ENCODE assay signal across 19 cellular contexts in the genomic region with DNA sequence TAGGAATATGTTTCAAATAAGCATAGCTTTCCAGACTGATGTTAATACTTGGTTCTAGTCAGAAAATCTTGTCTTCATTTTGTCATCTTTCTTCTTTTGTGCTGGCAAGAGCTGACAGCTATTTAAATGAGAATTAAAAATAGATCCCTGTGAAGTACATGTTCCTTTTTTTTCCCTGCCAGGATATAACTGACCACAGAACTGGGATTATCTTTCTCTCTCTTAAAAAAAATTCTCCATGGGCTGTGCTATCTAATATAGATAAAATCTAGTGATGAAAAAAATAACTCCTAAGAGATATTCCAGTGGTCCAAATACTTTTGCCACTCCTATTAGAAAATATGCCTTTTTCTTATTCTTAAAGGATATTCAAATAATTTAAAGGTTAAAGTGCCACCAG.
DNase-seq lines count a peak whose midpoint lies in the region; ATAC-seq and TF ChIP-seq lines count a peak whose summit lies in the region.
"Had no signal": no experiment of that assay in that cellular context is flagged by ENCODE, and none has a peak within 500 bp of the region (broad histone marks: within the 10 kb centered on the region; RNA-seq: fewer than 3 reads in every experiment).

No MANE protein-coding gene starts in this region.

- in situ Hi-C loops in GM13976 (cut with MboI; ENCODE audit: low sequenced_read_pairs, unreplicated experiment): no loop called here

- H3K27ac ChIP-seq in right atrium auricular region (peak overlapping the region; percentile 73 to 88), right cardiac atrium (ENCODE audit: low read length) (no peak overlapping the region), dorsolateral prefrontal cortex (peak overlapping the region in 50 of 59 donors; percentile 3 to 97 (median 72)), sigmoid colon (peak overlapping the region; percentile 23 to 85 (median 76)), upper lobe of right lung (no peak overlapping the region)
- H3K27ac ChIP-seq: A549, GM23248 had no signal

- no peaks in the 10 kb centered on the region for H3K36me3 ChIP-seq in right atrium auricular region
- no peaks in the 10 kb centered on the region for H3K36me3 ChIP-seq in sigmoid colon
- no peaks in the 10 kb centered on the region for H3K36me3 ChIP-seq in upper lobe of right lung

- no peak for TF ChIP-seq POLR2A in sigmoid colon (IDR thresholded peaks at IDR 0.05)

- H3K4me3 ChIP-seq in right atrium auricular region: no peak overlapping the region
- H3K4me3 ChIP-seq in right cardiac atrium (ENCODE audit: low read length): no peak overlapping the region
- H3K4me3 ChIP-seq in dorsolateral prefrontal cortex: no peak overlapping the region
- H3K4me3 ChIP-seq in sigmoid colon: no peak overlapping the region
- H3K4me3 ChIP-seq in upper lobe of right lung: no peak overlapping the region
- H3K4me3 ChIP-seq: A549, GM23248 had no signal

- H3K4me1 ChIP-seq in right atrium auricular region (peaks cover 0 to 33% of the 10 kb centered on the region in 2 donors), right cardiac atrium (ENCODE audit: control insufficient read depth, insufficient read depth, low read length) (no peaks in the 10 kb centered on the region), sigmoid colon (peaks cover 0 to 49% (median 29%) of the 10 kb centered on the region in 4 donors), upper lobe of right lung (no peaks in the 10 kb centered on the region)
- H3K4me1 ChIP-seq: A549 had no signal

- TF ChIP-seq CTCF in right atrium auricular region (IDR thresholded peaks at IDR 0.05) (no peak), dorsolateral prefrontal cortex (IDR thresholded peaks at IDR 0.05 in 54 of 56, conservative IDR thresholded peaks at IDR 0.05 in 2 of 56; ENCODE audit: low read depth in 1 of 56, partially characterized antibody in 56 of 56) (no peak), sigmoid colon (IDR thresholded peaks at IDR 0.05) (no peak), GM13976 (IDR thresholded peaks at IDR 0.05; ENCODE audit: borderline replicate concordance, control extremely low read depth, extremely low read depth, insufficient read depth, missing control alignments) (no peak), upper lobe of right lung (IDR thresholded peaks at IDR 0.05) (no peak)

- no peaks in the 10 kb centered on the region for H3K27me3 ChIP-seq in right atrium auricular region
- no peaks in the 10 kb centered on the region for H3K27me3 ChIP-seq in right cardiac atrium (ENCODE audit: control insufficient read depth, insufficient read depth)
- no peaks in the 10 kb centered on the region for H3K27me3 ChIP-seq in dorsolateral prefrontal cortex
- no peaks in the 10 kb centered on the region for H3K27me3 ChIP-seq in sigmoid colon
- no peaks in the 10 kb centered on the region for H3K27me3 ChIP-seq in upper lobe of right lung

- H3K9me3 ChIP-seq in right atrium auricular region (no peaks in the 10 kb centered on the region), right cardiac atrium (ENCODE audit: control insufficient read depth, low read length) (no peaks in the 10 kb centered on the region), sigmoid colon (no peaks in the 10 kb centered on the region), upper lobe of right lung (no peaks in the 10 kb centered on the region)
- H3K9me3 ChIP-seq: A549 had no signal

- intact Hi-C loops in right cardiac atrium (cut with DNase I) (no loop called here), dorsolateral prefrontal cortex (cut with DNase I) (no loop called here), sigmoid colon (cut with DNase I) (no loop called here), upper lobe of right lung (cut with DNase I) (no loop called here)

- no peak for DNase-seq in right atrium auricular region (ENCODE audit: low spot score)
- DNase-seq in right cardiac atrium: no peak
- no peak for DNase-seq in dorsolateral prefrontal cortex
- no peak for DNase-seq in sigmoid colon
- no peak for DNase-seq in GM13976 (ENCODE audit: low spot score)
- DNase-seq in upper lobe of right lung: no peak
- no peak for DNase-seq in OCI-M2 (lab: John Stamatoyannopoulos, UW; ENCODE audit: unreplicated experiment)
- DNase-seq: CD4-positive, alpha-beta T cell; DMS153; GF-D8; GM23248; Kasumi-1; MM.1S; NCI-H1092; NCI-H1436 treated with DMSO at 0.1 percent for 48 hours; NCI-H2029; NCI-H526 had no signal

- TF ChIP-seq EP300 in sigmoid colon (IDR thresholded peaks at IDR 0.05): no peak

- ATAC-seq in right cardiac atrium (no peak), upper lobe of right lung (no peak)
- ATAC-seq: A549, HCT116 had no signal

Comparison
In these comparisons a context has a peak if more than half of its experiments do, and no peak if none do; other contexts are left out.
1. H3K27ac ChIP-seq: peak in right atrium auricular region (2 of 2), dorsolateral prefrontal cortex (50 of 59) and sigmoid colon (4 of 4); none in right cardiac atrium (single experiment) and upper lobe of right lung (single experiment).